In the genomic region with DNA sequence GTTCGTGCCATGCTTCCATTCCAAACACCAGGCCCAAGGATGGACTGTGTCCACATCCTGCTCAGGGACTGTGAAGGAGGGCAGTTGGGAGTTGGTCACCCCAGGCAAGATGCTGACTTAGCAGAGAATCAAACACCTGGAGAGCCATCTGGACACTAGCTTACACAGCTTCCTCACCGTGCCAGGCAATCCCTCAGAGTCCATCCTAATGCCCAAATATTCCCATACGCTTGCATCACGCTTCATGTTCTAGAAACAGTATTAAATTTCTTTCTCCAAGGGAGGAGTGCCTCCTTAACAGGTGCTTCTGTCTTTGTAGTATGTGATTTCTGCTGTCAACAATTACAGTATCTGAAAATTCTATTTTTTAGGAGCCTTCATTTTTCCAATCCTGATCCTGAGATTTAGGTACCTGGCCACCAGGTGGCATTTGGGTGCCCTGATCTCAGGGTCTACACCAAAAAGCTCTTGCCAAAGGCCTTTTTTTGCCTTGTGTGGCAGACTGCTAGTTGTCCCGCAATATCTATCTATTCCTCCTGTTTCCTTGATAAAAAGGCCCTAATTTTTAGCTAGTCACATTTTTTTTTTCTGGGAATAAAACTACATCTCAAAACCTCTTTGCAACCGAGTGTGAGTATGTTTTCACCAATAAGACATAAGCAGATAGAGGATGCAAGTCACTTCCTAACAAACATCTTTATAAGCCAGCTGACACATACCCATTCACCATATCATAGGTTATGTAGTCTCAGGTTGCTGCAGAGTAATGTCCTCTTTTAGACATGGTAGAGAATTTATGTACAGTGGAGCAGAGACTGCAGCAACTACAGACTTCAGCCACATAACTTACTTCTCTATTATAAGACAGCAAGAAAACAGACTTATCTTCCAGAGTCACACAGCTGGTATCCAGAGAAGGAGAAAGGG, we compare ENCODE assay signal across 8 cellular contexts.
DNase-seq lines count a peak whose midpoint lies in the region; ATAC-seq, FAIRE-seq and TF ChIP-seq lines count a peak whose summit lies in the region.

No MANE protein-coding gene starts in this region.

- no peaks in the 10 kb centered on the region for H3K79me2 ChIP-seq in HCT116 (ENCODE audit: insufficient read depth, low read length)

- no peak overlapping the region for H3K9ac ChIP-seq in HCT116 (ENCODE audit: low read length)

- no peaks in the 10 kb centered on the region for H3K4me1 Mint-ChIP-seq in activated T-helper 17 cell treated with anti-CD3 and anti-CD28 coated beads, Interleukin-2, amount 50 U/mL, for 72 hours

- TF ChIP-seq CTCF in C4-2B (conservative IDR thresholded peaks at IDR 0.05) (peak; percentile 68), HCT116 (IDR thresholded peaks at IDR 0.05 in 2 of 3, conservative IDR thresholded peaks at IDR 0.05 in 1 of 3; ENCODE audit: borderline replicate concordance in 1 of 3, insufficient read depth in 1 of 3, low read depth in 2 of 3, low read length in 2 of 3) (peak; percentile 71 to 76 (median 72); a peak in 5 of 6 replicates)

- H3K27ac ChIP-seq in C4-2B (no peak overlapping the region), HCT116 (ENCODE audit: low read depth, low read length) (no peak overlapping the region)

- no peak overlapping the region for H3K4me3 Mint-ChIP-seq in activated T-helper 17 cell treated with anti-CD3 and anti-CD28 coated beads, Interleukin-2, amount 50 U/mL, for 72 hours

- H3K9me2 ChIP-seq in HCT116 (ENCODE audit: insufficient read depth), result no peaks in the 10 kb centered on the region

- H3K4me2 ChIP-seq in HCT116 (ENCODE audit: low read length), result peak overlapping the region; percentile 19

- ATAC-seq in HCT116 (peak; percentile 78), left colon (peak; percentile 47)
- ATAC-seq in activated T-helper 17 cell treated with anti-CD3 and anti-CD28 coated beads, Interleukin-2, amount 50 U/mL, for 72 hours (replicated peaks), result no peak

- no peak overlapping the region for H3K4me3 ChIP-seq in HCT116 (replicated peaks in 1 of 2; ENCODE audit: low read depth in 1 of 2, low read length in 2 of 2)

- H3K4me1 ChIP-seq in HCT116 (ENCODE audit: control insufficient read depth in 1 of 2, insufficient read depth in 2 of 2, low read length in 2 of 2), result peaks cover 5 to 20% of the 10 kb centered on the region in 2 experiments; a peak in 3 of 4 replicates

- no peak overlapping the region for H2AFZ ChIP-seq in HCT116 (ENCODE audit: low read depth, low read length, poor library complexity, severe bottlenecking)

- no peaks in the 10 kb centered on the region for H3K27me3 ChIP-seq in HCT116 (ENCODE audit: insufficient read depth, low read length)

- H3K27me3 Mint-ChIP-seq in activated T-helper 17 cell treated with anti-CD3 and anti-CD28 coated beads, Interleukin-2, amount 50 U/mL, for 72 hours, result no peaks in the 10 kb centered on the region

- TF ChIP-seq POLR2A in HCT116 (IDR thresholded peaks at IDR 0.05; ENCODE audit: borderline replicate concordance, extremely low read depth, insufficient read depth, insufficient read length), result no peak

- H3K27ac Mint-ChIP-seq in activated T-helper 17 cell treated with anti-CD3 and anti-CD28 coated beads, Interleukin-2, amount 50 U/mL, for 72 hours, result peak overlapping the region; percentile 66

- in situ Hi-C loops in KBM-7 (cut with MboI; ENCODE audit: low pct_unique_long_range_greater_than_20kb, low sequenced_read_pairs), result no loop called here

- BruUV-seq in HCT116 (replicated peaks; lab: Mats Ljungman, UMichigan), result no TSS peak

- H4K20me1 ChIP-seq in HCT116 (ENCODE audit: insufficient read depth), result no peaks in the 10 kb centered on the region

- POLR2A ChIA-PET in HCT116 (lab: Charles Lee), result interaction anchor here (1.5 kb wide), 1 partner anchor 45 kb away, joined by 5 read pairs; no protein-coding TSS in a partner anchor

- CTCF ChIA-PET in HCT116 (lab: Charles Lee), result interaction anchor here (0.7 to 4.6 kb wide), 8 partner anchors 9 to 230 kb away, joined by 3 to 25 read pairs (median 4); partner anchors contain the start of gene PREP

- no peak for FAIRE-seq in GM19239 (lab: Jason Lieb, UNC)

- RAD21 ChIA-PET in HCT116 (lab: Charles Lee; ENCODE audit: low non-redundant PET in 1 of 2, low total read pairs in 2 of 2, uncharacterized antibody in 2 of 2, unreplicated experiment in 2 of 2), result interaction anchor here (0.5 to 2.2 kb wide), 5 partner anchors 44 to 85 kb away, joined by 3 to 9 read pairs (median 4); partner anchors contain the start of gene PREP (in 1 of the 2)

- no peaks in the 10 kb centered on the region for H3K9me3 Mint-ChIP-seq in activated T-helper 17 cell treated with anti-CD3 and anti-CD28 coated beads, Interleukin-2, amount 50 U/mL, for 72 hours

- H3K36me3 ChIP-seq in HCT116 (ENCODE audit: control insufficient read depth in 1 of 2, insufficient read depth in 2 of 2, low read length in 2 of 2), result no peaks in the 10 kb centered on the region

- TF ChIP-seq RAD21 in HCT116 (IDR thresholded peaks at IDR 0.05; ENCODE audit: low read depth), result peak; percentile 71

- peaks cover 68% of the 10 kb centered on the region for H3K36me3 Mint-ChIP-seq in activated T-helper 17 cell treated with anti-CD3 and anti-CD28 coated beads, Interleukin-2, amount 50 U/mL, for 72 hours (ENCODE audit: low read depth)

- intact Hi-C loops in HCT116 (cut with micrococcal nuclease) (loop anchor here (2.0 to 5.0 kb wide), 3 partner anchors 45 to 104 kb away; partner anchors contain the start of gene PREP), left colon (cut with DNase I, micrococcal nuclease) (no loop called here)

- DNase-seq in HCT116 (ENCODE audit: low read depth, low spot score) (peak; percentile 15), left colon (peak in 1 of 2 donors; percentile 24), hepatic stellate cell (ENCODE audit: low spot score) (no peak), KBM-7 (no peak), SIG-M5 treated with dmso at 0.1 percent for 504 hours (lab: John Stamatoyannopoulos, UW; ENCODE audit: unreplicated experiment) (no peak), GM19239 (ENCODE audit: insufficient read length, low spot score) (no peak)

- H3K9me3 ChIP-seq in HCT116 (ENCODE audit: control insufficient read depth in 1 of 2, insufficient read depth in 1 of 2, low read depth in 1 of 2, low read length in 2 of 2), result no peaks in the 10 kb centered on the region

TF ChIP-seq in HCT116, 20 proteins besides CTCF, POLR2A, EP300 and RAD21:
- TF ChIP-seq ATF3 (IDR thresholded peaks at IDR 0.05), result no peak
- no peak for TF ChIP-seq SRF (IDR thresholded peaks at IDR 0.05; ENCODE audit: low read depth)
- no peak for TF ChIP-seq POLR2AphosphoS5 (IDR thresholded peaks at IDR 0.05; ENCODE audit: low read depth, low read length)
- TF ChIP-seq EZH2 (IDR thresholded peaks at IDR 0.05), result no peak
- peak; percentile 17; the same call in 1 of the 2 replicates for TF ChIP-seq EGR1 (IDR thresholded peaks at IDR 0.05; ENCODE audit: low read depth)
